8 cellular contexts compared by ENCODE assay signal in genomic region chr10:11742779-11743298, GRCh38.
A peak's percentile ranks its signal among the peaks of the same experiment; 100 is the strongest.
DNase-seq lines count a peak whose midpoint lies in the region; TF ChIP-seq lines count a peak whose summit lies in the region.

No MANE protein-coding gene starts in this region.

- H3K36me3 ChIP-seq in GM06990 (ENCODE audit: control insufficient read depth, insufficient read depth, low read length) (no peaks in the 10 kb centered on the region), NT2/D1 (ENCODE audit: insufficient read depth, insufficient read length, low read length) (peaks cover 26% of the 10 kb centered on the region), parathyroid adenoma (ENCODE audit: control insufficient read depth, insufficient read depth, low read length) (no peaks in the 10 kb centered on the region)

- peak overlapping the region; percentile 51 for H3K27ac ChIP-seq in parathyroid adenoma

- H3K4me1 ChIP-seq in NT2/D1 (ENCODE audit: insufficient read depth, insufficient read length) (peaks cover 6% of the 10 kb centered on the region), parathyroid adenoma (peaks cover 12% of the 10 kb centered on the region)

- H2AFZ ChIP-seq in parathyroid adenoma: peak overlapping the region; percentile 89

- peak overlapping the region; percentile 31 for H3K4me2 ChIP-seq in parathyroid adenoma (ENCODE audit: low read length)

- H3K4me3 ChIP-seq in GM06990 (replicated peaks; ENCODE audit: low read depth, low read length) (peak overlapping the region; percentile 70), NT2/D1 (ENCODE audit: insufficient read length, low read depth) (peak overlapping the region; percentile 64), fibroblast of pulmonary artery (replicated peaks; ENCODE audit: low read depth, low read length) (peak overlapping the region; percentile 58), parathyroid adenoma (ENCODE audit: low read depth, low read length) (peak overlapping the region; percentile 49)

- H3K9me3 ChIP-seq in NT2/D1 (ENCODE audit: insufficient read depth, low read length) (no peaks in the 10 kb centered on the region), parathyroid adenoma (ENCODE audit: control insufficient read depth, low read length) (no peaks in the 10 kb centered on the region)

- DNase-seq in GM06990 (ENCODE audit: extremely low read depth, insufficient read length) (no peak), NT2/D1 (ENCODE audit: low read depth, low spot score) (no peak), fibroblast of pulmonary artery (ENCODE audit: low read depth) (no peak), middle frontal gyrus (ENCODE audit: extremely low spot score, low spot score) (no peak), NK-92 (lab: John Stamatoyannopoulos, UW; ENCODE audit: unreplicated experiment) (no peak), SKM-1 treated with dmso at 0.1 percent for 144 hours (lab: John Stamatoyannopoulos, UW; ENCODE audit: unreplicated experiment) (no peak)
- no peak for DNase-seq in activated CD8-positive, alpha-beta memory T cell treated with anti-CD3 and anti-CD28 coated beads, Interleukin-2, amount 50 U/mL, for 4 hours

- H3K27me3 ChIP-seq in GM06990 (replicated peaks; ENCODE audit: control insufficient read depth, insufficient read depth, low read length) (no peaks in the 10 kb centered on the region), NT2/D1 (ENCODE audit: insufficient read depth, insufficient read length) (no peaks in the 10 kb centered on the region), parathyroid adenoma (ENCODE audit: control insufficient read depth, insufficient read depth, low read length) (no peaks in the 10 kb centered on the region)

- no peaks in the 10 kb centered on the region for H3K79me2 ChIP-seq in parathyroid adenoma

- no peak for TF ChIP-seq CTCF in GM06990 (IDR thresholded peaks at IDR 0.05; ENCODE audit: insufficient read depth, low read length, poor library complexity, severe bottlenecking)
- TF ChIP-seq CTCF in fibroblast of pulmonary artery (IDR thresholded peaks at IDR 0.05; ENCODE audit: low read length, missing control alignments): no peak
- TF ChIP-seq CTCF in parathyroid adenoma (IDR thresholded peaks at IDR 0.05): no peak

- H3K9ac ChIP-seq in NT2/D1 (ENCODE audit: insufficient read length, low read depth): peak overlapping the region; percentile 77
- no peak overlapping the region for H3K9ac ChIP-seq in parathyroid adenoma
